9 cellular contexts compared by ENCODE assay signal in the genomic region with DNA sequence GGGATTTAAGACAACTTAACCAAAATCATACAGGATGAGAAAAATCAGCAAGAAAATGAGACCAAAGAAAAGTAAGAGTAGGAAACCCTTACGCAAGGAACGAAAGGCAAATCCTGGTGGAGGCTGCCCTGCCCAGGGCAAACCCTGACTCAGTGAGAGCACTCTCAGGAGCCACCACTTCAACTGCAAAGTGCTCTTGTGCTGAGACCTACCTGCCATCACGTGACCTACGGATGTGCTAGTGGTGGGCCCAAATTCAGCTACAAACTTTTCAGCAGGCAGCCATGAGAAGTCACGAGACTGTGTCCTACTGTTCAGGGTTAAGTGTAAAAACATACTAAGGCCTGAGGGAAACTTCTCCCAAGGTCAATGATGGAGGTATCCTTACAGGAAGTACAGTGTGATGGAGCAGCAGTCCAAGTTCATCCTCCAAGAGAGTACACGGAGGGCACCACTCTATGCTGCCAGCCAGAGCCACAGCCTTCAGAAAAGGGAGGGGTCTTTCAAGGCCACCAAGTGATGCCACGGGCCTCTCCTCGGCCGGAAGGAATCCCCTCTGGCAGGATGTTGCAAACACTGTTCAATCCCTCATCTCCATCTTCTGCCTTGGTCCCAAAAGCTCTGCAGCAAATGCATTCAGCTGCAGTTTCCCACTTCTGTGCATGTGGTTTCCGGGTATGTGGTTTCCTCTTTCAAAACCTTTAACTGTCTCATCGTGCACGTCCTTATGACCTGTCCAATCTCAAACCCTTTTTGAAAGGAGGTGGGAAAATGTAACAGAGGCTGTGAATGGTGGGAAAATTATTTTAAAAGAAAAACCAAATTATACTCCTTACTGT. TPM values are rescaled to one million over a fixed set of nuclear protein-coding genes. Genes with fewer than 3 reads are reported as not detected.
DNase-seq lines count a peak whose midpoint lies in the region; ATAC-seq, FAIRE-seq and TF ChIP-seq lines count a peak whose summit lies in the region.
"Had no signal": no experiment of that assay in that cellular context is flagged by ENCODE, and none has a peak within 500 bp of the region (broad histone marks: within the 10 kb centered on the region; RNA-seq: fewer than 3 reads in every experiment).

No MANE protein-coding gene starts in this region.

- H3K27ac Mint-ChIP-seq in natural killer cell = peak overlapping the region; percentile 85 to 95

- H3K4me3 ChIP-seq in brain microvascular endothelial cell (ENCODE audit: low read depth, low read length) = no peak overlapping the region

- no peak for FAIRE-seq in HTR-8/SVneo (lab: Jason Lieb, UNC)

- no peaks in the 10 kb centered on the region for H3K36me3 Mint-ChIP-seq in natural killer cell

- no peaks in the 10 kb centered on the region for H3K27me3 Mint-ChIP-seq in natural killer cell (ENCODE audit: low read depth in 2 of 2)

- ATAC-seq in HG03060 (IDR thresholded peaks at IDR 0.05; ENCODE audit: low read depth, unreplicated experiment) (peak; percentile 65), natural killer cell (peak; percentile 92 to 95 (median 94))

- peak overlapping the region; percentile 93 for H3K4me3 Mint-ChIP-seq in natural killer cell

- no peak overlapping the region for H3K27ac ChIP-seq in brain microvascular endothelial cell
- H3K27ac ChIP-seq: C4-2B had no signal

- intact Hi-C loops in natural killer cell (cut with micrococcal nuclease) = loop anchor here (1.0 to 5.0 kb wide), 4 partner anchors 8 to 640 kb away; partner anchors contain the start of genes ASB7, LINS1 and SNRPA1

- TF ChIP-seq CTCF in brain microvascular endothelial cell (IDR thresholded peaks at IDR 0.05; ENCODE audit: low read depth, low read length, missing control alignments) (no peak), natural killer cell (IDR thresholded peaks at IDR 0.05) (no peak)

- in situ Hi-C loops in brain microvascular endothelial cell (cut with HindIII; ENCODE audit: low pct_ligation_motif_present, low sequenced_read_pairs) = no loop called here

- peaks cover 3% of the 10 kb centered on the region for H3K36me3 ChIP-seq in brain microvascular endothelial cell (replicated peaks)

- H3K9me3 Mint-ChIP-seq in natural killer cell = no peaks in the 10 kb centered on the region

- H3K27me3 ChIP-seq in brain microvascular endothelial cell (replicated peaks) = no peaks in the 10 kb centered on the region

- peak; percentile 16 for DNase-seq in activated T-cell treated with anti-CD3 and anti-CD28 coated beads for 1 hour (ENCODE audit: low read depth)
- DNase-seq in activated T-cell treated with anti-CD3 and anti-CD28 coated beads for 4 hours = no peak
- peak; percentile 88 for DNase-seq in SKM-1 treated with dmso at 0.1 percent for 144 hours (lab: John Stamatoyannopoulos, UW; ENCODE audit: unreplicated experiment)
- DNase-seq in brain microvascular endothelial cell = peak; percentile 41
- DNase-seq in natural killer cell = peak; percentile 62
- DNase-seq in iPS-NIHi11 (ENCODE audit: low spot score) = no peak
- no peak for DNase-seq in HTR-8/SVneo (ENCODE audit: insufficient read length, low spot score)

- H3K4me1 Mint-ChIP-seq in natural killer cell = peaks cover 81 to 85% of the 10 kb centered on the region in 2 donors

RNA-seq across cellular contexts. Expression of gene CHSY1, which starts 9.5 kb away (rescaled TPM):
- total RNA-seq in natural killer cell = 10 to 100 TPM; 21.1 to 32.5 (median 30.8) TPM

RNA-seq across cellular contexts. Expression of gene SELENOS, which starts 34.9 kb away (rescaled TPM):
- 10 to 100 TPM; 33.6 to 44.2 (median 38.4) TPM for total RNA-seq in natural killer cell

RNA-seq across cellular contexts. Expression of gene SNRPA1, which starts 52.7 kb away (rescaled TPM):
- total RNA-seq in natural killer cell = 100 to 1,000 TPM; 146 to 174 (median 167) TPM

Comparison
In these comparisons a context has a peak if more than half of its experiments do, and no peak if none do; other contexts are left out.
1. DNase-seq: peak in activated T-cell treated with anti-CD3 and anti-CD28 coated beads for 1 hour (single experiment), SKM-1 treated with dmso at 0.1 percent for 144 hours (single experiment), brain microvascular endothelial cell (single experiment) and natural killer cell (single experiment); none in activated T-cell treated with anti-CD3 and anti-CD28 coated beads for 4 hours (single experiment), iPS-NIHi11 (single experiment) and HTR-8/SVneo (single experiment).